ENCODE assay signal across 1 cellular context in genomic region chr17:68133370-68134045, GRCh38.
TF ChIP-seq lines count a peak whose summit lies in the region.

No MANE protein-coding gene starts in this region.

TF ChIP-seq in HepG2, 621 proteins besides CTCF, POLR2A, EP300 and RAD21 (continued from another document):
- no peak for TF ChIP-seq SIN3A (IDR thresholded peaks at IDR 0.05; ENCODE audit: borderline replicate concordance, low read depth, low read length)
- TF ChIP-seq ZNF7 (CRISPR knock-in tag; IDR thresholded peaks at IDR 0.05), result no peak
- no peak for TF ChIP-seq PAX8 (CRISPR knock-in tag; IDR thresholded peaks at IDR 0.05; ENCODE audit: borderline replicate concordance)
